ENCODE assay signal across 30 cellular contexts in genomic region chr7:130208511-130208910, GRCh38. TPM values are rescaled to one million over a fixed set of nuclear protein-coding genes. Genes with fewer than 3 reads are reported as not detected.
A peak's percentile ranks its signal among the peaks of the same experiment; 100 is the strongest.
DNase-seq lines count a peak whose midpoint lies in the region; ATAC-seq, FAIRE-seq and TF ChIP-seq lines count a peak whose summit lies in the region.
"Had no signal": no experiment of that assay in that cellular context is flagged by ENCODE, and none has a peak within 500 bp of the region (broad histone marks: within the 10 kb centered on the region; RNA-seq: fewer than 3 reads in every experiment).

No MANE protein-coding gene starts in this region.

- no peaks in the 10 kb centered on the region for H3K9me1 ChIP-seq in K562 (ENCODE audit: control insufficient read depth, insufficient read depth, low read length)

- TF ChIP-seq POLR2A in K562 (conservative IDR thresholded peaks at IDR 0.05): no peak

- no peak for TF ChIP-seq EP300 in K562 (IDR thresholded peaks at IDR 0.05; ENCODE audit: low read length)

- FAIRE-seq in K562 (lab: Jason Lieb, UNC): no peak
- FAIRE-seq: GM12891, GM19239 had no signal

- H3K4me1 ChIP-seq in GM23248 (ENCODE audit: insufficient read depth) (peaks cover 38% of the 10 kb centered on the region), K562 (replicated peaks in 1 of 2; ENCODE audit: control insufficient read depth in 2 of 2, insufficient read depth in 2 of 2, low read length in 2 of 2) (peaks cover 18 to 34% of the 10 kb centered on the region in 2 experiments), hepatocyte (ENCODE audit: insufficient read depth) (peaks cover 14% of the 10 kb centered on the region)

- H3K9me2 ChIP-seq in GM23248 (ENCODE audit: insufficient read depth) (no peaks in the 10 kb centered on the region), hepatocyte (replicated peaks; ENCODE audit: insufficient read depth) (no peaks in the 10 kb centered on the region)

- no peak for ATAC-seq in K562
- ATAC-seq in HG03432 (IDR thresholded peaks at IDR 0.05; ENCODE audit: unreplicated experiment): no peak
- no peak for ATAC-seq in HG02678 (IDR thresholded peaks at IDR 0.05; ENCODE audit: unreplicated experiment)
- ATAC-seq: Panc1 had no signal

- peaks cover 12% of the 10 kb centered on the region for H3K79me2 ChIP-seq in GM23248 (ENCODE audit: insufficient read depth)
- peaks cover 17% of the 10 kb centered on the region for H3K79me2 ChIP-seq in K562 (ENCODE audit: control insufficient read depth, insufficient read depth, low read length)
- H3K79me2 ChIP-seq in hepatocyte: peaks cover 10% of the 10 kb centered on the region

- H3K4me2 ChIP-seq in GM23248 (ENCODE audit: unreplicated experiment) (no peak overlapping the region), K562 (ENCODE audit: insufficient read depth, low read length) (no peak overlapping the region), hepatocyte (no peak overlapping the region)

- H3K36me3 ChIP-seq in GM23248 (ENCODE audit: low read depth) (no peaks in the 10 kb centered on the region; the same call in 1 of the 2 replicates), K562 (ENCODE audit: control insufficient read depth, insufficient read depth, low read length) (peaks cover 4% of the 10 kb centered on the region), hepatocyte (replicated peaks; ENCODE audit: insufficient read depth, low read depth) (no peaks in the 10 kb centered on the region)

- no peak for TF ChIP-seq CTCF in K562 (IDR thresholded peaks at IDR 0.05 in 2 of 3, conservative IDR thresholded peaks at IDR 0.05 in 1 of 3; ENCODE audit: insufficient read depth in 2 of 3, low read depth in 1 of 3, low read length in 3 of 3)
- TF ChIP-seq CTCF in hepatocyte (IDR thresholded peaks at IDR 0.05; ENCODE audit: poor library complexity): no peak

- intact Hi-C loops in K562 (cut with micrococcal nuclease): loop anchor here (5.0 kb wide), 1 partner anchor 121 kb away; no protein-coding TSS in a partner anchor

- H3K9me3 ChIP-seq in GM23248 (ENCODE audit: low read depth): no peaks in the 10 kb centered on the region
- no peaks in the 10 kb centered on the region; the same call in 1 of the 2 replicates for H3K9me3 ChIP-seq in K562 (replicated peaks; ENCODE audit: control insufficient read depth, insufficient read depth, low read depth, low read length)
- no peaks in the 10 kb centered on the region for H3K9me3 ChIP-seq in hepatocyte (ENCODE audit: low read depth)

- H3K4me3 ChIP-seq in GM23248: no peak overlapping the region
- H3K4me3 ChIP-seq in K562: no peak overlapping the region
- no peak overlapping the region for H3K4me3 ChIP-seq in hepatocyte

- H3K9ac ChIP-seq in GM23248: no peak overlapping the region
- H3K9ac ChIP-seq in K562 (ENCODE audit: insufficient read depth in 1 of 2, low read depth in 2 of 2, low read length in 2 of 2): no peak overlapping the region

- in situ Hi-C loops in GM23248 (cut with MboI) (no loop called here), K562 (cut with MboI) (no loop called here)

- no TSS peak for BruUV-seq in K562 (replicated peaks; lab: Mats Ljungman, UMichigan)

- H2AFZ ChIP-seq in GM23248: no peak overlapping the region
- peak overlapping the region; percentile 87 for H2AFZ ChIP-seq in K562 (ENCODE audit: low read depth, low read length)
- H2AFZ ChIP-seq in hepatocyte: no peak overlapping the region

- 50 to 56% methylated on average over 2 of the region's 2 CpGs for WGBS in GM23248 (ENCODE audit: low coverage in 1 of 2, low lambda C conversion rate in 2 of 2, missing lambda C conversion rate in 2 of 2), 2 experiments
- 45% methylated on average over 2 of the region's 2 CpGs for WGBS in K562 (ENCODE audit: insufficient coverage, low coverage, missing lambda C conversion rate)
- WGBS in hepatocyte (ENCODE audit: low lambda C conversion rate, missing lambda C conversion rate): 66% methylated on average over 2 of the region's 2 CpGs

- DNase-seq in GM23248 (no peak), MV-4-11 (lab: John Stamatoyannopoulos, UW) (peak; percentile 57), K562 (ENCODE audit: extremely low read depth in 1 of 4, low spot score in 3 of 4) (no peak), hepatocyte (ENCODE audit: low spot score) (peak; percentile 6), NCI-H2107 (lab: John Stamatoyannopoulos, UW) (no peak)
- DNase-seq: Calu3; DMS79 treated with DMSO at 0.1 percent for 48 hours; GF-D8; H9; HFFc6; Karpas-422; NCI-H1105 treated with DMSO at 0.1 percent for 48 hours; NCI-H146; NCI-H1930; NCI-H446; NCI-H524 treated with DMSO at 0.1 percent for 48 hours; NCI-H774; NK-92 treated with Interleukin-12 subunit alpha and Interleukin-12 subunit beta, amount 100 ng/mL, for 24 hours; SHP77; SW 1271 had no signal

- H3K27me3 ChIP-seq in GM23248 (replicated peaks; ENCODE audit: insufficient read depth) (no peaks in the 10 kb centered on the region), K562 (ENCODE audit: control insufficient read depth in 2 of 2, insufficient read depth in 2 of 2, low read length in 2 of 2) (no peaks in the 10 kb centered on the region), hepatocyte (no peaks in the 10 kb centered on the region)

- POLR2A ChIA-PET in K562 (lab: Yijun Ruan, JAX): interaction anchor here (0.8 to 1.6 kb wide), 3 partner anchors 10 to 23 kb away, joined by 3 to 6 read pairs (median 6); no protein-coding TSS in a partner anchor

- H3F3A ChIP-seq in GM23248 (ENCODE audit: insufficient read depth): peaks cover 28% of the 10 kb centered on the region

- H4K20me1 ChIP-seq in GM23248 (ENCODE audit: insufficient read depth) (no peaks in the 10 kb centered on the region), K562 (replicated peaks; ENCODE audit: control insufficient read depth, insufficient read depth, low read length) (no peaks in the 10 kb centered on the region), hepatocyte (ENCODE audit: insufficient read depth, poor library complexity, severe bottlenecking) (no peaks in the 10 kb centered on the region)

- no peak for TF ChIP-seq RAD21 in K562 (CRISPR knock-in tag; conservative IDR thresholded peaks at IDR 0.05 in 1 of 2, IDR thresholded peaks at IDR 0.05 in 1 of 2)

- CTCF ChIA-PET in K562 (lab: Yijun Ruan, JAX; ENCODE audit: low intra/inter-chr PET ratio): no interaction called here

- H3K27ac ChIP-seq in GM23248: peak overlapping the region; percentile 77
- peak overlapping the region; percentile 42; the same call in 1 of the 3 replicates for H3K27ac ChIP-seq in K562 (ENCODE audit: extremely low read depth, low read depth, low read length)
- H3K27ac ChIP-seq in hepatocyte: peak overlapping the region; percentile 82
- H3K27ac ChIP-seq: RWPE1 had no signal

RNA-seq across cellular contexts. Expression of gene SSMEM1, which starts 0.9 kb away (rescaled TPM):
- not detected in 2 replicates for total RNA-seq in GM23248 (2014; rRNA removed; shearing (Covaris generic))
- polyA plus RNA-seq in GM23248 (2016; fragmentation: Nextera tagmentation; extraction: Ambion mirVana): not detected in 2 replicates
- 0.28 TPM in 1 of 2 replicates, not detected in the other for total RNA-seq in K562 (2011; cell fraction: chromatin; rRNA removed; ENCODE audit: low replicate concordance)
- 0.53 TPM in 1 of 2 replicates, not detected in the other for total RNA-seq in K562 (2011; cell fraction: nucleolus; rRNA removed)
- not detected in 2 replicates for total RNA-seq in K562 (2011; cell fraction: nucleoplasm; rRNA removed)
- total RNA-seq in K562 (2014; rRNA removed): not detected in 2 replicates
- 0.18 and 0.32 TPM in 2 replicates for total RNA-seq in K562 (2014; rRNA removed; fragmentation: Illumina TruSeq; extraction: Trizol)
- not detected in 2 replicates for total RNA-seq in K562 (2015; rRNA removed; fragmentation: Illumina TruSeq; extraction: Trizol)
- total RNA-seq in K562 (2021): 0.16 TPM in 1 of 2 replicates, not detected in the other
- 0.12 and 0.13 TPM in 2 replicates for polyA plus RNA-seq in K562 (2011; rRNA removed)
- polyA plus RNA-seq in K562 (2011; cell fraction: cytosol; rRNA removed): not detected in 2 replicates
- not detected in 2 replicates for polyA plus RNA-seq in K562 (2011; cell fraction: nucleus; rRNA removed)
- polyA plus RNA-seq in K562 (2012): 0.08 and 0.09 TPM in 2 replicates
- polyA plus RNA-seq in K562 (2014; fragmentation: Illumina TruSeq; extraction: Trizol): 0.25 TPM in 1 of 2 replicates, not detected in the other
- polyA plus RNA-seq in K562 (2014; fragmentation: Nextera tagmentation; extraction: Ambion mirVana): under 1 TPM; 0.10 to 0.28 TPM
- polyA plus RNA-seq in K562 (2014; rRNA removed): not detected in 2 replicates
- 0.21 TPM in 1 of 2 replicates, not detected in the other for polyA minus RNA-seq in K562 (2011; rRNA and poly(A)+ RNA removed)
- polyA minus RNA-seq in K562 (2011; cell fraction: cytosol; rRNA and poly(A)+ RNA removed): not detected in 2 replicates
- not detected in 2 replicates for polyA minus RNA-seq in K562 (2011; cell fraction: nucleus; rRNA and poly(A)+ RNA removed)
- total RNA-seq in hepatocyte: not detected in 2 replicates
- not detected in 2 replicates for polyA plus RNA-seq in hepatocyte
- total RNA-seq: A673, Calu3, H9, HFFc6, OCI-LY7 had no signal

RNA-seq across cellular contexts. Expression of gene TMEM209, which starts 3.3 kb away (rescaled TPM):
- total RNA-seq in GM23248 (2014; rRNA removed; shearing (Covaris generic)): 11.7 and 16.4 TPM in 2 replicates
- polyA plus RNA-seq in GM23248 (2016; fragmentation: Nextera tagmentation; extraction: Ambion mirVana) (17.0 and 18.3 TPM in 2 replicates), K562 (2011; rRNA removed) (116 and 182 TPM in 2 replicates), K562 (2014; fragmentation: Illumina TruSeq; extraction: Trizol) (72.4 and 88.5 TPM in 2 replicates), K562 (2014; fragmentation: Nextera tagmentation; extraction: Ambion mirVana) (10 to 100 TPM; 74.6 to 82.1 TPM), K562 (2014; rRNA removed) (42.7 and 48.0 TPM in 2 replicates), hepatocyte (14.1 and 16.1 TPM in 2 replicates)
- total RNA-seq in K562 (2011; cell fraction: chromatin; rRNA removed; ENCODE audit: low replicate concordance): 270 and 331 TPM in 2 replicates
- 218 and 221 TPM in 2 replicates for total RNA-seq in K562 (2011; cell fraction: nucleolus; rRNA removed)
- 322 and 343 TPM in 2 replicates for total RNA-seq in K562 (2011; cell fraction: nucleoplasm; rRNA removed)
- total RNA-seq in K562 (2014; rRNA removed) (36.8 and 37.9 TPM in 2 replicates), K562 (2014; rRNA removed; fragmentation: Illumina TruSeq; extraction: Trizol) (77.2 and 88.2 TPM in 2 replicates), K562 (2015; rRNA removed; fragmentation: Illumina TruSeq; extraction: Trizol) (67.3 and 75.1 TPM in 2 replicates), K562 (2021) (68.9 and 76.6 TPM in 2 replicates), hepatocyte (13.6 and 14.2 TPM in 2 replicates)
- 94.0 and 167 TPM in 2 replicates for polyA plus RNA-seq in K562 (2011; cell fraction: cytosol; rRNA removed)
- polyA plus RNA-seq in K562 (2011; cell fraction: nucleus; rRNA removed): 68.4 and 102 TPM in 2 replicates
- 42.4 and 74.7 TPM in 2 replicates for polyA plus RNA-seq in K562 (2012)
- polyA minus RNA-seq in K562 (2011; rRNA and poly(A)+ RNA removed): 281 and 305 TPM in 2 replicates
- polyA minus RNA-seq in K562 (2011; cell fraction: cytosol; rRNA and poly(A)+ RNA removed): 102 TPM in 2 replicates
- polyA minus RNA-seq in K562 (2011; cell fraction: nucleus; rRNA and poly(A)+ RNA removed): 57.1 and 129 TPM in 2 replicates

RNA-seq across cellular contexts. Expression of gene CPA2, which starts 58.2 kb away (rescaled TPM):
- not detected in 2 replicates for total RNA-seq in GM23248 (2014; rRNA removed; shearing (Covaris generic))
- not detected in 2 replicates for polyA plus RNA-seq in GM23248 (2016; fragmentation: Nextera tagmentation; extraction: Ambion mirVana)
- 0.28 and 0.65 TPM in 2 replicates for total RNA-seq in K562 (2011; cell fraction: chromatin; rRNA removed; ENCODE audit: low replicate concordance)
- total RNA-seq in K562 (2011; cell fraction: nucleolus; rRNA removed): not detected in 2 replicates
- total RNA-seq in K562 (2011; cell fraction: nucleoplasm; rRNA removed): 0.46 TPM in 1 of 2 replicates, not detected in the other
- total RNA-seq in K562 (2014; rRNA removed): 0.24 TPM in 1 of 2 replicates, not detected in the other
- not detected in 2 replicates for total RNA-seq in K562 (2014; rRNA removed; fragmentation: Illumina TruSeq; extraction: Trizol)
- total RNA-seq in K562 (2015; rRNA removed; fragmentation: Illumina TruSeq; extraction: Trizol): not detected in 2 replicates
- 0.84 and 1.2 TPM in 2 replicates for total RNA-seq in K562 (2021)
- polyA plus RNA-seq in K562 (2011; rRNA removed): 0.11 TPM in 1 of 2 replicates, not detected in the other
- not detected in 2 replicates for polyA plus RNA-seq in K562 (2011; cell fraction: cytosol; rRNA removed)
- polyA plus RNA-seq in K562 (2011; cell fraction: nucleus; rRNA removed): 0.15 and 0.37 TPM in 2 replicates
- 0.18 TPM in 1 of 2 replicates, not detected in the other for polyA plus RNA-seq in K562 (2012)
- polyA plus RNA-seq in K562 (2014; fragmentation: Illumina TruSeq; extraction: Trizol): 0.09 TPM in 1 of 2 replicates, not detected in the other
- under 1 TPM in 1 of 2 experiments, not detected in 1; 0.04 TPM for polyA plus RNA-seq in K562 (2014; fragmentation: Nextera tagmentation; extraction: Ambion mirVana)
- 0.05 and 0.20 TPM in 2 replicates for polyA plus RNA-seq in K562 (2014; rRNA removed)
- polyA minus RNA-seq in K562 (2011; rRNA and poly(A)+ RNA removed): not detected in 2 replicates
- not detected in 2 replicates for polyA minus RNA-seq in K562 (2011; cell fraction: cytosol; rRNA and poly(A)+ RNA removed)
- not detected in 2 replicates for polyA minus RNA-seq in K562 (2011; cell fraction: nucleus; rRNA and poly(A)+ RNA removed)
- 198 and 298 TPM in 2 replicates for total RNA-seq in hepatocyte
- polyA plus RNA-seq in hepatocyte: 284 and 303 TPM in 2 replicates
- total RNA-seq: Calu3, H9, HFFc6, OCI-LY7, SK-MEL-5 had no signal
- polyA plus RNA-seq: BJ had no signal

Comparison
In these comparisons a context has a peak if more than half of its experiments do, and no peak if none do; other contexts are left out.
1. DNase-seq: peak in MV-4-11 (single experiment) and hepatocyte (single experiment); none in GM23248 (single experiment), K562 (0 of 4) and NCI-H2107 (single experiment).
2. RNA of gene CPA2, which starts 58.2 kb away (total RNA-seq): 198 to 298 TPM in hepatocyte; 0.24 to 1.2 TPM in K562 and not detected in GM23248; every median in the first group is over 10 times any median in the second.
3. Peak in every context shown above with its lines, with median percentiles within 50 percentile points of each other: H3K27ac ChIP-seq.